In genomic region chr1:45621501-45621836, GRCh38 we compare ENCODE assay signal across 10 cellular contexts. TPM values are rescaled to one million over a fixed set of nuclear protein-coding genes. Genes with fewer than 3 reads are reported as not detected.
DNase-seq lines count a peak whose midpoint lies in the region; ATAC-seq, FAIRE-seq and TF ChIP-seq lines count a peak whose summit lies in the region.
"Had no signal": no experiment of that assay in that cellular context is flagged by ENCODE, and none has a peak within 500 bp of the region (broad histone marks: within the 10 kb centered on the region; RNA-seq: fewer than 3 reads in every experiment).

No MANE protein-coding gene starts in this region.

- H3K36me3 ChIP-seq in HepG2 (replicated peaks in 1 of 2; ENCODE audit: control insufficient read depth in 1 of 2, insufficient read depth in 2 of 2, low read length in 2 of 2) (peaks cover 11 to 22% of the 10 kb centered on the region in 2 experiments), thyroid gland (peaks cover 19 to 28% of the 10 kb centered on the region in 2 donors)

- H4K20me1 ChIP-seq in HepG2 (ENCODE audit: insufficient read depth, low read length) = no peaks in the 10 kb centered on the region; the same call in 1 of the 2 replicates

- no peak overlapping the region for H3K9ac ChIP-seq in HepG2 (ENCODE audit: insufficient read depth, low read depth, low read length)

- H3K4me2 ChIP-seq in HepG2 (ENCODE audit: low read depth, low read length) = no peak overlapping the region

- peaks cover 31% of the 10 kb centered on the region for H3K36me3 Mint-ChIP-seq in activated CD4-positive, alpha-beta T cell treated with anti-CD3 and anti-CD28 coated beads, Interleukin-2, amount 10 ng/mL, durations not matched to agents 24 days and 14 days (ENCODE audit: low read depth)
- H3K36me3 Mint-ChIP-seq in activated T-helper 17 cell treated with anti-CD3 and anti-CD28 coated beads, Interleukin-2, amount 50 U/mL, for 72 hours (ENCODE audit: low read depth) = peaks cover 68% of the 10 kb centered on the region

- H3K27ac Mint-ChIP-seq in activated CD4-positive, alpha-beta T cell treated with anti-CD3 and anti-CD28 coated beads, Interleukin-2, amount 10 ng/mL, durations not matched to agents 24 days and 14 days = peak overlapping the region; percentile 51
- H3K27ac Mint-ChIP-seq in activated T-helper 17 cell treated with anti-CD3 and anti-CD28 coated beads, Interleukin-2, amount 50 U/mL, for 72 hours = peak overlapping the region; percentile 46
- H3K27ac Mint-ChIP-seq: T-helper 1 cell treated with Interleukin-12 subunit alpha and Interleukin-12 subunit beta and Interleukin-4 antibody, amounts not matched to agents 30 μg/mL and 1 μg/mL, for 36 hours had no signal

- CTCF ChIA-PET in HepG2 (lab: Yijun Ruan, JAX; ENCODE audit: low intra/inter-chr PET ratio, low total read pairs) = no interaction called here

- WGBS in HepG2 (ENCODE audit: low lambda C conversion rate) = no CpG with 5 or more reads among the region's 3 CpGs
- WGBS in thyroid gland, 2 donors = 72% methylated on average over 3 of the region's 3 CpGs; no CpG with 5 or more reads in 1 of the 2 donors

- FAIRE-seq in HepG2 (lab: Jason Lieb, UNC) = no peak

- intact Hi-C loops in activated CD4-positive, alpha-beta T cell treated with anti-CD3 and anti-CD28 coated beads, Interleukin-2, amount 10 ng/mL, durations not matched to agents 24 days and 14 days (cut with micrococcal nuclease) = no loop called here
- intact Hi-C loops in HepG2 (cut with micrococcal nuclease; ENCODE audit: unreplicated experiment) = no loop called here
- intact Hi-C loops in thyroid gland (cut with DNase I) = no loop called here

- DNase-seq in activated CD4-positive, alpha-beta T cell treated with anti-CD3 and anti-CD28 coated beads, Interleukin-2, amount 10 ng/mL, durations not matched to agents 24 days and 14 days = no peak
- no peak for DNase-seq in activated CD4-positive, alpha-beta T cell treated with anti-CD3 and anti-CD28 coated beads, Interleukin-2, amount 50 U/mL, for 48 hours
- DNase-seq in HepG2 (ENCODE audit: low spot score) (no peak), thyroid gland (no peak), DMS79 treated with DMSO at 0.1 percent for 48 hours (lab: John Stamatoyannopoulos, UW) (no peak)
- DNase-seq in effector CD4-positive, alpha-beta T cell = no peak
- DNase-seq: NCI-H524 treated with DMSO at 0.1 percent for 48 hours had no signal

- H2AFZ ChIP-seq in HepG2 (ENCODE audit: low read length) = no peak overlapping the region

- H3K27me3 Mint-ChIP-seq in activated CD4-positive, alpha-beta T cell treated with anti-CD3 and anti-CD28 coated beads, Interleukin-2, amount 10 ng/mL, durations not matched to agents 24 days and 14 days = no peaks in the 10 kb centered on the region
- no peaks in the 10 kb centered on the region for H3K27me3 Mint-ChIP-seq in activated T-helper 17 cell treated with anti-CD3 and anti-CD28 coated beads, Interleukin-2, amount 50 U/mL, for 72 hours

- no peak for TF ChIP-seq CTCF in HepG2 (CRISPR knock-in tag; IDR thresholded peaks at IDR 0.05)
- TF ChIP-seq CTCF in thyroid gland (IDR thresholded peaks at IDR 0.05) = no peak

- peaks cover 11% of the 10 kb centered on the region for H3K4me1 ChIP-seq in HepG2 (ENCODE audit: insufficient read depth, low read length)
- H3K4me1 ChIP-seq in thyroid gland = peaks cover 0 to 21% of the 10 kb centered on the region in 2 donors

- in situ Hi-C loops in HepG2 (cut with HindIII; ENCODE audit: extremely low pct_ligation_motif_present, low pct_unique_long_range_greater_than_20kb) = no loop called here

- H3K4me3 ChIP-seq in HepG2 (replicated peaks in 1 of 3; ENCODE audit: insufficient read depth in 1 of 3, low read depth in 2 of 3, low read length in 3 of 3) (no peak overlapping the region), thyroid gland (replicated peaks in 1 of 3) (no peak overlapping the region)

- POLR2A ChIA-PET in HepG2 (lab: Yijun Ruan, JAX) = interaction anchor here (1.5 kb wide), 1 partner anchor 66 kb away, joined by 4 read pairs; no protein-coding TSS in a partner anchor

- no peak overlapping the region for H3K4me3 Mint-ChIP-seq in activated CD4-positive, alpha-beta T cell treated with anti-CD3 and anti-CD28 coated beads, Interleukin-2, amount 10 ng/mL, durations not matched to agents 24 days and 14 days
- no peak overlapping the region for H3K4me3 Mint-ChIP-seq in activated T-helper 17 cell treated with anti-CD3 and anti-CD28 coated beads, Interleukin-2, amount 50 U/mL, for 72 hours
- H3K4me3 Mint-ChIP-seq: T-helper 1 cell treated with Interleukin-12 subunit alpha and Interleukin-12 subunit beta and Interleukin-4 antibody, amounts not matched to agents 30 μg/mL and 1 μg/mL, for 36 hours had no signal

- no peaks in the 10 kb centered on the region for H3K27me3 ChIP-seq in HepG2 (ENCODE audit: control insufficient read depth in 1 of 2, insufficient read depth in 2 of 2, low read length in 2 of 2)
- no peaks in the 10 kb centered on the region for H3K27me3 ChIP-seq in thyroid gland

- TF ChIP-seq EP300 in HepG2 (IDR thresholded peaks at IDR 0.05; ENCODE audit: low read depth in 2 of 2, low read length in 2 of 2) (no peak), HepG2 (CRISPR knock-in tag; IDR thresholded peaks at IDR 0.05; ENCODE audit: borderline replicate concordance) (no peak)

- no TSS peak for BruUV-seq in HepG2 (replicated peaks; lab: Mats Ljungman, UMichigan)

- no peaks in the 10 kb centered on the region for H3K9me3 Mint-ChIP-seq in activated CD4-positive, alpha-beta T cell treated with anti-CD3 and anti-CD28 coated beads, Interleukin-2, amount 10 ng/mL, durations not matched to agents 24 days and 14 days
- no peaks in the 10 kb centered on the region for H3K9me3 Mint-ChIP-seq in activated T-helper 17 cell treated with anti-CD3 and anti-CD28 coated beads, Interleukin-2, amount 50 U/mL, for 72 hours
- H3K9me3 Mint-ChIP-seq: T-helper 1 cell treated with Interleukin-12 subunit alpha and Interleukin-12 subunit beta and Interleukin-4 antibody, amounts not matched to agents 30 μg/mL and 1 μg/mL, for 36 hours had no signal

- H3K4me1 Mint-ChIP-seq in activated CD4-positive, alpha-beta T cell treated with anti-CD3 and anti-CD28 coated beads, Interleukin-2, amount 10 ng/mL, durations not matched to agents 24 days and 14 days = no peaks in the 10 kb centered on the region
- no peaks in the 10 kb centered on the region for H3K4me1 Mint-ChIP-seq in activated T-helper 17 cell treated with anti-CD3 and anti-CD28 coated beads, Interleukin-2, amount 50 U/mL, for 72 hours

- TF ChIP-seq RAD21 in HepG2 (CRISPR knock-in tag; IDR thresholded peaks at IDR 0.05) = no peak

- H3K27ac ChIP-seq in HepG2 (ENCODE audit: extremely low read length, insufficient read depth, low read length) (no peak overlapping the region), thyroid gland (peak overlapping the region in 2 of 3 donors; percentile 56 to 67)

- H3K9me3 ChIP-seq in HepG2 (ENCODE audit: low read length) (no peaks in the 10 kb centered on the region), thyroid gland (no peaks in the 10 kb centered on the region)

- H3K79me2 ChIP-seq in HepG2 (ENCODE audit: insufficient read depth, low read length) = no peaks in the 10 kb centered on the region

- no peak for ATAC-seq in activated T-helper 17 cell treated with anti-CD3 and anti-CD28 coated beads, Interleukin-2, amount 50 U/mL, for 72 hours (replicated peaks)
- peak; percentile 15 for ATAC-seq in HepG2
- no peak for ATAC-seq in HG02884 (IDR thresholded peaks at IDR 0.05; ENCODE audit: unreplicated experiment)

- TF ChIP-seq POLR2A in HepG2 (IDR thresholded peaks at IDR 0.05; ENCODE audit: insufficient read depth in 1 of 2, low read depth in 2 of 2, low read length in 2 of 2) (no peak), thyroid gland (IDR thresholded peaks at IDR 0.05) (no peak)

RNA-seq across cellular contexts. Expression of gene CCDC17, which starts 2.4 kb away (rescaled TPM):
- 1.6 and 2.8 TPM in 2 replicates for total RNA-seq in activated CD4-positive, alpha-beta T cell treated with anti-CD3 and anti-CD28 coated beads, Interleukin-2, amount 10 ng/mL, durations not matched to agents 24 days and 14 days
- 1 to 10 TPM; 4.4 to 4.7 TPM for total RNA-seq in activated T-helper 17 cell treated with anti-CD3 and anti-CD28 coated beads, Interleukin-2, amount 50 U/mL, for 72 hours
- total RNA-seq in HepG2 (2016; rRNA removed; fragmentation: Illumina TruSeq; extraction: Trizol) (0.24 and 1.5 TPM in 2 replicates), thyroid gland (1 to 10 TPM; 3.5 to 5.3 (median 3.8) TPM)
- 0.26 and 0.30 TPM in 2 replicates for total RNA-seq in HepG2 (2016; cell fraction: cytosol; rRNA removed; fragmentation: Illumina TruSeq; extraction: Trizol; ENCODE audit: low read depth)
- 0.18 and 1.4 TPM in 2 replicates for total RNA-seq in HepG2 (2016; cell fraction: insoluble cytoplasmic fraction; rRNA removed; fragmentation: Illumina TruSeq; extraction: Trizol)
- total RNA-seq in HepG2 (2016; cell fraction: membrane; rRNA removed; fragmentation: Illumina TruSeq; extraction: Trizol) = 0.37 and 0.41 TPM in 2 replicates
- total RNA-seq in HepG2 (2016; cell fraction: nucleus; rRNA removed; fragmentation: Illumina TruSeq; extraction: Trizol) = 1.7 and 2.5 TPM in 2 replicates
- 3.2 and 3.3 TPM in 2 replicates for polyA plus RNA-seq in HepG2 (2011; rRNA removed)
- polyA plus RNA-seq in HepG2 (2011; cell fraction: cytosol; rRNA removed) = 0.64 and 0.82 TPM in 2 replicates
- polyA plus RNA-seq in HepG2 (2011; cell fraction: nucleus; rRNA removed) = 23.6 and 26.7 TPM in 2 replicates
- 2.9 and 3.4 TPM in 2 replicates for polyA plus RNA-seq in HepG2 (2012)
- 0.18 and 0.35 TPM in 2 replicates for polyA plus RNA-seq in HepG2 (2016; cell fraction: cytosol; fragmentation: Illumina TruSeq; extraction: Trizol; ENCODE audit: low read depth)
- polyA plus RNA-seq in HepG2 (2016; cell fraction: insoluble cytoplasmic fraction; fragmentation: Illumina TruSeq; extraction: Trizol; ENCODE audit: low read depth) = 0.20 TPM in 1 of 2 replicates, not detected in the other
- polyA plus RNA-seq in HepG2 (2016; cell fraction: membrane; fragmentation: Illumina TruSeq; extraction: Trizol; ENCODE audit: low read depth) = 0.13 and 0.33 TPM in 2 replicates
- 4.6 and 5.9 TPM in 2 replicates for polyA plus RNA-seq in HepG2 (2016; cell fraction: nucleus; fragmentation: Illumina TruSeq; extraction: Trizol; ENCODE audit: insufficient read depth, low read depth)
- polyA minus RNA-seq in HepG2 (2011; rRNA and poly(A)+ RNA removed; ENCODE audit: low replicate concordance) = 4.0 and 9.6 TPM in 2 replicates
- 0.62 TPM in 1 of 2 replicates, not detected in the other for polyA minus RNA-seq in HepG2 (2011; cell fraction: cytosol; rRNA and poly(A)+ RNA removed)
- 10.6 and 12.4 TPM in 2 replicates for polyA minus RNA-seq in HepG2 (2011; cell fraction: nucleus; rRNA and poly(A)+ RNA removed)

RNA-seq across cellular contexts. Expression of gene NASP, which starts 37.6 kb away (rescaled TPM):
- total RNA-seq in activated CD4-positive, alpha-beta T cell treated with anti-CD3 and anti-CD28 coated beads, Interleukin-2, amount 10 ng/mL, durations not matched to agents 24 days and 14 days = 263 and 295 TPM in 2 replicates
- 100 to 1,000 TPM; 113 to 224 TPM for total RNA-seq in activated T-helper 17 cell treated with anti-CD3 and anti-CD28 coated beads, Interleukin-2, amount 50 U/mL, for 72 hours
- total RNA-seq in HepG2 (2016; rRNA removed; fragmentation: Illumina TruSeq; extraction: Trizol) (256 and 359 TPM in 2 replicates), thyroid gland (10 to 100 TPM; 45.8 to 98.3 (median 75.1) TPM)
- total RNA-seq in HepG2 (2016; cell fraction: cytosol; rRNA removed; fragmentation: Illumina TruSeq; extraction: Trizol; ENCODE audit: low read depth) = 56.5 and 57.9 TPM in 2 replicates
- total RNA-seq in HepG2 (2016; cell fraction: insoluble cytoplasmic fraction; rRNA removed; fragmentation: Illumina TruSeq; extraction: Trizol) = 274 and 345 TPM in 2 replicates
- total RNA-seq in HepG2 (2016; cell fraction: membrane; rRNA removed; fragmentation: Illumina TruSeq; extraction: Trizol) = 59.8 and 65.7 TPM in 2 replicates
- 169 and 186 TPM in 2 replicates for total RNA-seq in HepG2 (2016; cell fraction: nucleus; rRNA removed; fragmentation: Illumina TruSeq; extraction: Trizol)
- polyA plus RNA-seq in HepG2 (2011; rRNA removed) = 105 and 132 TPM in 2 replicates
- 78.7 and 83.2 TPM in 2 replicates for polyA plus RNA-seq in HepG2 (2011; cell fraction: cytosol; rRNA removed)
- 94.3 and 131 TPM in 2 replicates for polyA plus RNA-seq in HepG2 (2011; cell fraction: nucleus; rRNA removed)
- polyA plus RNA-seq in HepG2 (2012) = 102 and 153 TPM in 2 replicates
- polyA plus RNA-seq in HepG2 (2016; cell fraction: cytosol; fragmentation: Illumina TruSeq; extraction: Trizol; ENCODE audit: low read depth) = 22.1 and 22.6 TPM in 2 replicates
- 462 and 490 TPM in 2 replicates for polyA plus RNA-seq in HepG2 (2016; cell fraction: insoluble cytoplasmic fraction; fragmentation: Illumina TruSeq; extraction: Trizol; ENCODE audit: low read depth)
- 35.8 and 36.2 TPM in 2 replicates for polyA plus RNA-seq in HepG2 (2016; cell fraction: membrane; fragmentation: Illumina TruSeq; extraction: Trizol; ENCODE audit: low read depth)
- polyA plus RNA-seq in HepG2 (2016; cell fraction: nucleus; fragmentation: Illumina TruSeq; extraction: Trizol; ENCODE audit: insufficient read depth, low read depth) = 327 and 350 TPM in 2 replicates
- polyA minus RNA-seq in HepG2 (2011; rRNA and poly(A)+ RNA removed; ENCODE audit: low replicate concordance) = 96.7 and 116 TPM in 2 replicates
- 68.0 and 69.6 TPM in 2 replicates for polyA minus RNA-seq in HepG2 (2011; cell fraction: cytosol; rRNA and poly(A)+ RNA removed)
- polyA minus RNA-seq in HepG2 (2011; cell fraction: nucleus; rRNA and poly(A)+ RNA removed) = 86.8 and 102 TPM in 2 replicates
